ENCODE assay signal across 9 cellular contexts in genomic region chr14:81565441-81566290, GRCh38. TPM values are rescaled to one million over a fixed set of nuclear protein-coding genes. Genes with fewer than 3 reads are reported as not detected.
DNase-seq lines count a peak whose midpoint lies in the region; ATAC-seq and TF ChIP-seq lines count a peak whose summit lies in the region.
"Had no signal": no experiment of that assay in that cellular context is flagged by ENCODE, and none has a peak within 500 bp of the region (broad histone marks: within the 10 kb centered on the region; RNA-seq: fewer than 3 reads in every experiment).

No MANE protein-coding gene starts in this region.

- in situ Hi-C loops in astrocyte of the cerebellum (cut with HindIII; ENCODE audit: low sequenced_read_pairs) = no loop called here

- no peak for ATAC-seq in activated CD8-positive, alpha-beta memory T cell treated with anti-CD3 and anti-CD28 coated beads, Interleukin-2, amount 10 ng/mL, durations not matched to agents 7 days and 5 days
- peak; percentile 67 for ATAC-seq in GM21737 (IDR thresholded peaks at IDR 0.05; ENCODE audit: unreplicated experiment)

- DNase-seq in activated CD8-positive, alpha-beta memory T cell treated with anti-CD3 and anti-CD28 coated beads, Interleukin-2, amount 10 ng/mL, durations not matched to agents 7 days and 5 days = peak; percentile 43
- no peak for DNase-seq in activated CD8-positive, alpha-beta memory T cell treated with anti-CD3 and anti-CD28 coated beads for 24 hours
- DNase-seq in LHCN-M2 (ENCODE audit: low read depth) (peak; percentile 29), astrocyte of the cerebellum (ENCODE audit: low read depth) (no peak), kidney tubule cell (ENCODE audit: low spot score) (peak; percentile 12), GOT3 (lab: John Stamatoyannopoulos, UW) (no peak), GDM1 (lab: John Stamatoyannopoulos, UW) (no peak)

- no peaks in the 10 kb centered on the region for H3K36me3 Mint-ChIP-seq in activated CD8-positive, alpha-beta memory T cell treated with anti-CD3 and anti-CD28 coated beads, Interleukin-2, amount 10 ng/mL, durations not matched to agents 7 days and 5 days
- H3K36me3 Mint-ChIP-seq: activated naive CD4-positive, alpha-beta T cell treated with anti-CD3 and anti-CD28 coated beads, Interleukin-2, amount 50 U/mL, for 72 hours had no signal

- CTCF ChIA-PET in activated CD8-positive, alpha-beta memory T cell treated with anti-CD3 and anti-CD28 coated beads, Interleukin-2, amount 10 ng/mL, durations not matched to agents 7 days and 5 days (lab: Charles Lee) = interaction anchor here (0.6 to 1.3 kb wide), 2 partner anchors 41 to 183 kb away, joined by 3 read pairs; no protein-coding TSS in a partner anchor

- TF ChIP-seq CTCF in astrocyte of the cerebellum (IDR thresholded peaks at IDR 0.05; ENCODE audit: low read depth, low read length, missing control alignments) = peak; percentile 31

- H3K4me3 ChIP-seq in astrocyte of the cerebellum (ENCODE audit: low read depth, low read length) = no peak overlapping the region

- no peak overlapping the region for H3K4me3 Mint-ChIP-seq in activated CD8-positive, alpha-beta memory T cell treated with anti-CD3 and anti-CD28 coated beads, Interleukin-2, amount 10 ng/mL, durations not matched to agents 7 days and 5 days

- no peaks in the 10 kb centered on the region for H3K4me1 Mint-ChIP-seq in activated CD8-positive, alpha-beta memory T cell treated with anti-CD3 and anti-CD28 coated beads, Interleukin-2, amount 10 ng/mL, durations not matched to agents 7 days and 5 days

- H3K27ac Mint-ChIP-seq in activated CD8-positive, alpha-beta memory T cell treated with anti-CD3 and anti-CD28 coated beads, Interleukin-2, amount 10 ng/mL, durations not matched to agents 7 days and 5 days = no peak overlapping the region
- H3K27ac Mint-ChIP-seq: activated naive CD4-positive, alpha-beta T cell treated with anti-CD3 and anti-CD28 coated beads, Interleukin-2, amount 50 U/mL, for 72 hours had no signal

- peaks cover 26% of the 10 kb centered on the region for H3K27me3 Mint-ChIP-seq in activated CD8-positive, alpha-beta memory T cell treated with anti-CD3 and anti-CD28 coated beads, Interleukin-2, amount 10 ng/mL, durations not matched to agents 7 days and 5 days

- H3K9me3 Mint-ChIP-seq in activated CD8-positive, alpha-beta memory T cell treated with anti-CD3 and anti-CD28 coated beads, Interleukin-2, amount 10 ng/mL, durations not matched to agents 7 days and 5 days (ENCODE audit: low read depth) = no peaks in the 10 kb centered on the region
- H3K9me3 Mint-ChIP-seq: activated naive CD4-positive, alpha-beta T cell treated with anti-CD3 and anti-CD28 coated beads, Interleukin-2, amount 50 U/mL, for 72 hours had no signal

RNA-seq across cellular contexts. Expression of gene SEL1L, which starts 32.0 kb away (rescaled TPM):
- 10 to 100 TPM; 59.0 to 65.3 TPM for total RNA-seq in activated CD8-positive, alpha-beta memory T cell treated with anti-CD3 and anti-CD28 coated beads, Interleukin-2, amount 10 ng/mL, durations not matched to agents 7 days and 5 days
- total RNA-seq in LHCN-M2 (2014; rRNA removed) = 39.8 and 43.1 TPM in 2 replicates
- 14.9 TPM for polyA plus RNA-seq in LHCN-M2 (2012)

Comparison
In these comparisons a context has a peak if more than half of its experiments do, and no peak if none do; other contexts are left out.
1. DNase-seq: peak in activated CD8-positive, alpha-beta memory T cell treated with anti-CD3 and anti-CD28 coated beads, Interleukin-2, amount 10 ng/mL, durations not matched to agents 7 days and 5 days (single experiment), LHCN-M2 (single experiment) and kidney tubule cell (single experiment); none in activated CD8-positive, alpha-beta memory T cell treated with anti-CD3 and anti-CD28 coated beads for 24 hours (single experiment), astrocyte of the cerebellum (single experiment), GOT3 (single experiment) and GDM1 (single experiment).